Comparison of ENCODE assay signal across 1 cellular context in the genomic region with DNA sequence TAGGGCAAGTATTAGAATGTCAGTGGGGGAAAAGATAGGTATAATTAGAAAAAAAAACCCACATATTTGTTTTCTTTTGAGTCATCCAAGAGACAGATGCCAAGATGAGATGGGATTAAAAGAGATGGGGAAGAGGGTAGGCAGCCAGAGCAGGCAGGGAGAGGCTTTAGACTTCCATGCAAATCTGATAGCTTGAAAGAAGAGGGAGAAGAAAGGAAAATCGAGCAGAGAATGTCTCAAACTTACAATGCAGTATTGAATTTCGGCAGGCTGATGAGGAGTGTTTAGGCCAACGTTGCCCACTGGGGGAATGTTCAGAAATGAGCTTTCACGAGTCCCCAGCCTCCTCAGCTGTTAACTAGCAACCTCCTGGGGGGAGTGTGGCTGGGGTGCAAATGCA.
TF ChIP-seq lines count a peak whose summit lies in the region.

No MANE protein-coding gene starts in this region.

TF ChIP-seq in GM23338, 12 proteins besides CTCF, POLR2A, EP300 and RAD21 (continued from another document):
- TF ChIP-seq REST (IDR thresholded peaks at IDR 0.05; ENCODE audit: unreplicated experiment) (no peak), ZNF331 (CRISPR knock-in tag; IDR thresholded peaks at IDR 0.05; ENCODE audit: low read depth) (no peak), NANOG (IDR thresholded peaks at IDR 0.05; ENCODE audit: borderline replicate concordance) (no peak), POLR2AphosphoS5 (IDR thresholded peaks at IDR 0.05; ENCODE audit: low read depth) (no peak), ETS1 (IDR thresholded peaks at IDR 0.05) (no peak)
- TF ChIP-seq, protein P1, sequence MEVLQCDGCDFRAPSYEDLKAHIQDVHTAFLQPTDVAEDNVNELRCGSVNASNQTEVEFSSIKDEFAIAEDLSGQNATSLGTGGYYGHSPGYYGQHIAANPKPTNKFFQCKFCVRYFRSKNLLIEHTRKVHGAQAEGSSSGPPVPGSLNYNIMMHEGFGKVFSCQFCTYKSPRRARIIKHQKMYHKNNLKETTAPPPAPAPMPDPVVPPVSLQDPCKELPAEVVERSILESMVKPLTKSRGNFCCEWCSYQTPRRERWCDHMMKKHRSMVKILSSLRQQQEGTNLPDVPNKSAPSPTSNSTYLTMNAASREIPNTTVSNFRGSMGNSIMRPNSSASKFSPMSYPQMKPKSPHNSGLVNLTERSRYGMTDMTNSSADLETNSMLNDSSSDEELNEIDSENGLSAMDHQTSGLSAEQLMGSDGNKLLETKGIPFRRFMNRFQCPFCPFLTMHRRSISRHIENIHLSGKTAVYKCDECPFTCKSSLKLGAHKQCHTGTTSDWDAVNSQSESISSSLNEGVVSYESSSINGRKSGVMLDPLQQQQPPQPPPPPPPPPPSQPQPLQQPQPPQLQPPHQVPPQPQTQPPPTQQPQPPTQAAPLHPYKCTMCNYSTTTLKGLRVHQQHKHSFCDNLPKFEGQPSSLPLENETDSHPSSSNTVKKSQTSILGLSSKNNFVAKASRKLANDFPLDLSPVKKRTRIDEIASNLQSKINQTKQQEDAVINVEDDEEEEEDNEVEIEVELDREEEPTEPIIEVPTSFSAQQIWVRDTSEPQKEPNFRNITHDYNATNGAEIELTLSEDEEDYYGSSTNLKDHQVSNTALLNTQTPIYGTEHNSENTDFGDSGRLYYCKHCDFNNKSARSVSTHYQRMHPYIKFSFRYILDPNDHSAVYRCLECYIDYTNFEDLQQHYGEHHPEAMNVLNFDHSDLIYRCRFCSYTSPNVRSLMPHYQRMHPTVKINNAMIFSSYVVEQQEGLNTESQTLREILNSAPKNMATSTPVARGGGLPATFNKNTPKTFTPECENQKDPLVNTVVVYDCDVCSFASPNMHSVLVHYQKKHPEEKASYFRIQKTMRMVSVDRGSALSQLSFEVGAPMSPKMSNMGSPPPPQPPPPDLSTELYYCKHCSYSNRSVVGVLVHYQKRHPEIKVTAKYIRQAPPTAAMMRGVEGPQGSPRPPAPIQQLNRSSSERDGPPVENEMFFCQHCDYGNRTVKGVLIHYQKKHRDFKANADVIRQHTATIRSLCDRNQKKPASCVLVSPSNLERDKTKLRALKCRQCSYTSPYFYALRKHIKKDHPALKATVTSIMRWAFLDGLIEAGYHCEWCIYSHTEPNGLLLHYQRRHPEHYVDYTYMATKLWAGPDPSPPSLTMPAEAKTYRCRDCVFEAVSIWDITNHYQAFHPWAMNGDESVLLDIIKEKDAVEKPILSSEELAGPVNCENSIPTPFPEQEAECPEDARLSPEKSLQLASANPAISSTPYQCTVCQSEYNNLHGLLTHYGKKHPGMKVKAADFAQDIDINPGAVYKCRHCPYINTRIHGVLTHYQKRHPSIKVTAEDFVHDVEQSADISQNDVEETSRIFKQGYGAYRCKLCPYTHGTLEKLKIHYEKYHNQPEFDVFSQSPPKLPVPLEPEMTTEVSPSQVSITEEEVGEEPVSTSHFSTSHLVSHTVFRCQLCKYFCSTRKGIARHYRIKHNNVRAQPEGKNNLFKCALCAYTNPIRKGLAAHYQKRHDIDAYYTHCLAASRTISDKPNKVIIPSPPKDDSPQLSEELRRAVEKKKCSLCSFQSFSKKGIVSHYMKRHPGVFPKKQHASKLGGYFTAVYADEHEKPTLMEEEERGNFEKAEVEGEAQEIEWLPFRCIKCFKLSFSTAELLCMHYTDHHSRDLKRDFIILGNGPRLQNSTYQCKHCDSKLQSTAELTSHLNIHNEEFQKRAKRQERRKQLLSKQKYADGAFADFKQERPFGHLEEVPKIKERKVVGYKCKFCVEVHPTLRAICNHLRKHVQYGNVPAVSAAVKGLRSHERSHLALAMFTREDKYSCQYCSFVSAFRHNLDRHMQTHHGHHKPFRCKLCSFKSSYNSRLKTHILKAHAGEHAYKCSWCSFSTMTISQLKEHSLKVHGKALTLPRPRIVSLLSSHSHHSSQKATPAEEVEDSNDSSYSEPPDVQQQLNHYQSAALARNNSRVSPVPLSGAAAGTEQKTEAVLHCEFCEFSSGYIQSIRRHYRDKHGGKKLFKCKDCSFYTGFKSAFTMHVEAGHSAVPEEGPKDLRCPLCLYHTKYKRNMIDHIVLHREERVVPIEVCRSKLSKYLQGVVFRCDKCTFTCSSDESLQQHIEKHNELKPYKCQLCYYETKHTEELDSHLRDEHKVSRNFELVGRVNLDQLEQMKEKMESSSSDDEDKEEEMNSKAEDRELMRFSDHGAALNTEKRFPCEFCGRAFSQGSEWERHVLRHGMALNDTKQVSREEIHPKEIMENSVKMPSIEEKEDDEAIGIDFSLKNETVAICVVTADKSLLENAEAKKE (CRISPR knock-in tag; IDR thresholded peaks at IDR 0.05), result no peak
TF ChIP-seq in GM23338: peak in this region for 0.
